ENCODE assay signal across 10 cellular contexts in genomic region chr19:58395220-58395978, GRCh38. TPM values are rescaled to one million over a fixed set of nuclear protein-coding genes. Genes with fewer than 3 reads are reported as not detected.
DNase-seq lines count a peak whose midpoint lies in the region; ATAC-seq, FAIRE-seq and TF ChIP-seq lines count a peak whose summit lies in the region.
"Had no signal": no experiment of that assay in that cellular context is flagged by ENCODE, and none has a peak within 500 bp of the region (broad histone marks: within the 10 kb centered on the region; RNA-seq: fewer than 3 reads in every experiment).

TSS of gene RNF225 (plus strand) at chr19:58395656. CDS start at chr19:58396090, 434 bp downstream.

- peak; percentile 48 for FAIRE-seq in keratinocyte (lab: Jason Lieb, UNC)

- H3K79me2 ChIP-seq in keratinocyte (ENCODE audit: control insufficient read depth, insufficient read depth, low read length), result peaks cover 28% of the 10 kb centered on the region

- peaks cover 22 to 29% of the 10 kb centered on the region in 2 experiments for H3K36me3 ChIP-seq in keratinocyte (ENCODE audit: control insufficient read depth in 2 of 2, extremely low read depth in 1 of 2, insufficient read depth in 2 of 2, low read length in 2 of 2)

- no peaks in the 10 kb centered on the region for H3K27me3 ChIP-seq in keratinocyte (ENCODE audit: control insufficient read depth, extremely low read depth, insufficient read depth, low read length)

- ATAC-seq in GM21360 (IDR thresholded peaks at IDR 0.05; ENCODE audit: unreplicated experiment), result no peak

- peaks cover 35% of the 10 kb centered on the region for H3K4me1 ChIP-seq in keratinocyte (ENCODE audit: control insufficient read depth, extremely low read depth, insufficient read depth, low read length)

- peak within 1 kb of the TSS in 1 of 3 experiments; percentile 12 for H3K4me3 ChIP-seq in keratinocyte (ENCODE audit: control insufficient read depth in 2 of 3, extremely low read depth in 1 of 3, insufficient read depth in 2 of 3, low read depth in 1 of 3, low read length in 3 of 3)
- H3K4me3 ChIP-seq: SK-N-MC had no signal

- H4K20me1 ChIP-seq in keratinocyte (ENCODE audit: control insufficient read depth, extremely low read depth, insufficient read depth, low read length), result peaks cover 40% of the 10 kb centered on the region

- TF ChIP-seq CTCF in keratinocyte (optimal IDR thresholded peaks at IDR 0.05 in 1 of 3, IDR thresholded peaks at IDR 0.05 in 1 of 3, conservative IDR thresholded peaks at IDR 0.05 in 1 of 3; ENCODE audit: extremely low read depth in 1 of 3, insufficient read depth in 2 of 3, low read length in 3 of 3), result no peak

- peak; percentile 37 to 54 for DNase-seq in stimulated activated CD4-positive, alpha-beta T cell treated with anti-CD3 and anti-CD28 coated beads, Interleukin-2, amount 100 ng/mL, for 24 hours
- no peak for DNase-seq in stimulated activated CD4-positive, alpha-beta T cell treated with anti-CD3 and anti-CD28 coated beads, Interleukin-2, amount 100 ng/mL, for 48 hours
- DNase-seq in activated CD8-positive, alpha-beta memory T cell treated with anti-CD3 and anti-CD28 coated beads, Interleukin-2, amount 50 U/mL, for 48 hours, result peak; percentile 79
- no peak for DNase-seq in keratinocyte (ENCODE audit: low read depth, low spot score)
- no peak for DNase-seq in NCI-H2171 treated with DMSO at 0.1 percent for 48 hours (lab: John Stamatoyannopoulos, UW)
- DNase-seq in glomerular visceral epithelial cell (ENCODE audit: extremely low spot score), result no peak
- no peak for DNase-seq in NCI-H1092 treated with DMSO at 0.1 percent for 48 hours (lab: John Stamatoyannopoulos, UW)
- DNase-seq: naive B cell had no signal

- no peak within 1 kb of the TSS for H2AFZ ChIP-seq in keratinocyte (ENCODE audit: control insufficient read depth, low read length)

- H3K9me1 ChIP-seq in keratinocyte (ENCODE audit: control insufficient read depth, extremely low read depth, insufficient read depth, low read length), result peaks cover 5% of the 10 kb centered on the region

- H3K9me3 ChIP-seq in keratinocyte (ENCODE audit: control insufficient read depth, low read depth, low read length), result no peaks in the 10 kb centered on the region

- H3K9ac ChIP-seq in keratinocyte (ENCODE audit: control insufficient read depth, extremely low read depth, insufficient read depth, low read length), result no peak within 1 kb of the TSS

- H3K4me2 ChIP-seq in keratinocyte (ENCODE audit: control insufficient read depth, extremely low read depth, insufficient read depth, low read depth, low read length), result peak within 1 kb of the TSS; percentile 29

- peak within 1 kb of the TSS; percentile 25 for H3K27ac ChIP-seq in keratinocyte (ENCODE audit: control insufficient read depth, insufficient read depth, low read length)
- H3K27ac ChIP-seq: SK-N-MC had no signal

- dilution Hi-C loops in keratinocyte (cut with MboI; ENCODE audit: extremely low pct_ligation_motif_present, low sequenced_read_pairs), result no loop called here

RNA-seq across cellular contexts. Expression of gene RNF225, which starts in this region (rescaled TPM):
- polyA plus RNA-seq in keratinocyte, result 0.06 TPM in 1 of 3 replicates, not detected in the others
- polyA plus RNA-seq in keratinocyte (2011; ENCODE audit: low read depth), result 0.27 TPM
- polyA plus RNA-seq in keratinocyte (2011; cell fraction: cytosol; rRNA removed), result 0.16 TPM in 1 of 2 replicates, not detected in the other
- 0.20 TPM in 1 of 2 replicates, not detected in the other for polyA plus RNA-seq in keratinocyte (2011; cell fraction: nucleus; rRNA removed)
- 1.6 TPM in 1 of 2 replicates, not detected in the other for polyA plus RNA-seq in keratinocyte (2012; ENCODE audit: low replicate concordance)
- 0.46 TPM in 1 of 3 replicates, not detected in the others for polyA minus RNA-seq in keratinocyte
- 2.9 TPM for polyA minus RNA-seq in keratinocyte (2011; cell fraction: cytosol; rRNA and poly(A)+ RNA removed)
- 0.62 and 0.84 TPM in 2 replicates for polyA minus RNA-seq in keratinocyte (2011; cell fraction: nucleus; rRNA and poly(A)+ RNA removed)

Comparison
In these comparisons a context has a peak if more than half of its experiments do, and no peak if none do; other contexts are left out.
1. DNase-seq: peak in stimulated activated CD4-positive, alpha-beta T cell treated with anti-CD3 and anti-CD28 coated beads, Interleukin-2, amount 100 ng/mL, for 24 hours (2 of 2) and activated CD8-positive, alpha-beta memory T cell treated with anti-CD3 and anti-CD28 coated beads, Interleukin-2, amount 50 U/mL, for 48 hours (single experiment); none in stimulated activated CD4-positive, alpha-beta T cell treated with anti-CD3 and anti-CD28 coated beads, Interleukin-2, amount 100 ng/mL, for 48 hours (0 of 2), keratinocyte (single experiment), NCI-H2171 treated with DMSO at 0.1 percent for 48 hours (single experiment), glomerular visceral epithelial cell (single experiment) and NCI-H1092 treated with DMSO at 0.1 percent for 48 hours (single experiment).